In genomic region chr17:29004081-29004692, GRCh38 we compare ENCODE assay signal across 1 cellular context.
A peak's percentile ranks its signal among the peaks of the same experiment; 100 is the strongest.
TF ChIP-seq lines count a peak whose summit lies in the region.

No MANE protein-coding gene starts in this region.

TF ChIP-seq in HCT116, 20 proteins besides CTCF, POLR2A, EP300 and RAD21 (continued from another document):
- TF ChIP-seq, protein P1, sequence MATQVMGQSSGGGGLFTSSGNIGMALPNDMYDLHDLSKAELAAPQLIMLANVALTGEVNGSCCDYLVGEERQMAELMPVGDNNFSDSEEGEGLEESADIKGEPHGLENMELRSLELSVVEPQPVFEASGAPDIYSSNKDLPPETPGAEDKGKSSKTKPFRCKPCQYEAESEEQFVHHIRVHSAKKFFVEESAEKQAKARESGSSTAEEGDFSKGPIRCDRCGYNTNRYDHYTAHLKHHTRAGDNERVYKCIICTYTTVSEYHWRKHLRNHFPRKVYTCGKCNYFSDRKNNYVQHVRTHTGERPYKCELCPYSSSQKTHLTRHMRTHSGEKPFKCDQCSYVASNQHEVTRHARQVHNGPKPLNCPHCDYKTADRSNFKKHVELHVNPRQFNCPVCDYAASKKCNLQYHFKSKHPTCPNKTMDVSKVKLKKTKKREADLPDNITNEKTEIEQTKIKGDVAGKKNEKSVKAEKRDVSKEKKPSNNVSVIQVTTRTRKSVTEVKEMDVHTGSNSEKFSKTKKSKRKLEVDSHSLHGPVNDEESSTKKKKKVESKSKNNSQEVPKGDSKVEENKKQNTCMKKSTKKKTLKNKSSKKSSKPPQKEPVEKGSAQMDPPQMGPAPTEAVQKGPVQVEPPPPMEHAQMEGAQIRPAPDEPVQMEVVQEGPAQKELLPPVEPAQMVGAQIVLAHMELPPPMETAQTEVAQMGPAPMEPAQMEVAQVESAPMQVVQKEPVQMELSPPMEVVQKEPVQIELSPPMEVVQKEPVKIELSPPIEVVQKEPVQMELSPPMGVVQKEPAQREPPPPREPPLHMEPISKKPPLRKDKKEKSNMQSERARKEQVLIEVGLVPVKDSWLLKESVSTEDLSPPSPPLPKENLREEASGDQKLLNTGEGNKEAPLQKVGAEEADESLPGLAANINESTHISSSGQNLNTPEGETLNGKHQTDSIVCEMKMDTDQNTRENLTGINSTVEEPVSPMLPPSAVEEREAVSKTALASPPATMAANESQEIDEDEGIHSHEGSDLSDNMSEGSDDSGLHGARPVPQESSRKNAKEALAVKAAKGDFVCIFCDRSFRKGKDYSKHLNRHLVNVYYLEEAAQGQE (IDR thresholded peaks at IDR 0.05; ENCODE audit: low read depth) = peak; percentile 68
